In genomic region chr22:49953027-49953679, GRCh38 we compare ENCODE assay signal across 1 cellular context.
TF ChIP-seq lines count a peak whose summit lies in the region.

No MANE protein-coding gene starts in this region.

TF ChIP-seq in HepG2, 621 proteins besides CTCF, POLR2A, EP300 and RAD21 (continued from another document):
- TF ChIP-seq ZNF616 (CRISPR knock-in tag; IDR thresholded peaks at IDR 0.05; ENCODE audit: low read depth) (0 out of 2 replicates have a peak, but pooled peaks have one; percentile 7), ZNF850 (CRISPR knock-in tag; conservative IDR thresholded peaks at IDR 0.05) (no peak), DNMT3B (CRISPR knock-in tag; conservative IDR thresholded peaks at IDR 0.05) (no peak), ELF1 (CRISPR knock-in tag; IDR thresholded peaks at IDR 0.05) (no peak; the same call in 1 of the 2 replicates), CEBPB (IDR thresholded peaks at IDR 0.05; ENCODE audit: borderline replicate concordance, low read depth, low read length) (no peak), TERF1 (CRISPR knock-in tag; IDR thresholded peaks at IDR 0.05) (no peak), MIER2 (CRISPR knock-in tag; IDR thresholded peaks at IDR 0.05) (no peak), ZKSCAN1 (IDR thresholded peaks at IDR 0.05; ENCODE audit: low read length) (no peak), POGZ (CRISPR knock-in tag; IDR thresholded peaks at IDR 0.05) (0 out of 2 replicates have a peak, but pooled peaks have one; percentile 1), ZNF776 (CRISPR knock-in tag; IDR thresholded peaks at IDR 0.05) (0 out of 2 replicates have a peak, but pooled peaks have one; percentile 40), SALL2 (CRISPR knock-in tag; IDR thresholded peaks at IDR 0.05) (no peak), ZNF713 (CRISPR knock-in tag; IDR thresholded peaks at IDR 0.05) (no peak), NFKB2 (CRISPR knock-in tag; IDR thresholded peaks at IDR 0.05; ENCODE audit: borderline replicate concordance) (no peak), NFATC3 (CRISPR knock-in tag; IDR thresholded peaks at IDR 0.05) (no peak), ZMYM3 (CRISPR knock-in tag; IDR thresholded peaks at IDR 0.05) (no peak), ZNF891 (CRISPR knock-in tag; IDR thresholded peaks at IDR 0.05) (no peak), DMAP1 (CRISPR knock-in tag; IDR thresholded peaks at IDR 0.05) (no peak), NFE2 (CRISPR knock-in tag; IDR thresholded peaks at IDR 0.05) (no peak), MXD4 (CRISPR knock-in tag; IDR thresholded peaks at IDR 0.05) (no peak), TARDBP (CRISPR knock-in tag; IDR thresholded peaks at IDR 0.05) (peak; percentile 29; the same call in 1 of the 2 replicates), ZNF44 (CRISPR knock-in tag; IDR thresholded peaks at IDR 0.05) (no peak), GLMP (CRISPR knock-in tag; IDR thresholded peaks at IDR 0.05; ENCODE audit: borderline replicate concordance) (no peak), YEATS2 (CRISPR knock-in tag; IDR thresholded peaks at IDR 0.05; ENCODE audit: borderline replicate concordance) (no peak), RERE (CRISPR knock-in tag; IDR thresholded peaks at IDR 0.05; ENCODE audit: low read depth) (no peak), ZNF639 (CRISPR knock-in tag; conservative IDR thresholded peaks at IDR 0.05) (no peak), HNRNPH1 (optimal IDR thresholded peaks at IDR 0.05; ENCODE audit: low read depth, low read length) (no peak), ATF1 (CRISPR knock-in tag; IDR thresholded peaks at IDR 0.05) (no peak), ZNF672 (CRISPR knock-in tag; IDR thresholded peaks at IDR 0.05) (no peak), MXI1 (IDR thresholded peaks at IDR 0.05; ENCODE audit: borderline replicate concordance, low read depth, low read length) (no peak), ZNF563 (CRISPR knock-in tag; IDR thresholded peaks at IDR 0.05) (peak; percentile 39; the same call in 1 of the 2 replicates), RXRB (CRISPR knock-in tag; IDR thresholded peaks at IDR 0.05; ENCODE audit: borderline replicate concordance) (no peak), ZNF20 (CRISPR knock-in tag; IDR thresholded peaks at IDR 0.05) (no peak), MTERF4 (CRISPR knock-in tag; IDR thresholded peaks at IDR 0.05) (no peak), LRRFIP1 (CRISPR knock-in tag; conservative IDR thresholded peaks at IDR 0.05) (no peak), ZNF746 (CRISPR knock-in tag; IDR thresholded peaks at IDR 0.05) (no peak), ZBTB26 (CRISPR knock-in tag; IDR thresholded peaks at IDR 0.05; ENCODE audit: borderline replicate concordance) (no peak), ZNF747 (CRISPR knock-in tag; IDR thresholded peaks at IDR 0.05; ENCODE audit: borderline replicate concordance) (no peak), ZBTB44 (CRISPR knock-in tag; IDR thresholded peaks at IDR 0.05) (no peak), ZNF431 (CRISPR knock-in tag; IDR thresholded peaks at IDR 0.05; ENCODE audit: borderline replicate concordance, low read depth) (no peak)
